ENCODE assay signal across 23 cellular contexts in genomic region chr6:108161724-108162282, GRCh38. TPM values are rescaled to one million over a fixed set of nuclear protein-coding genes. Genes with fewer than 3 reads are reported as not detected.
"Had no signal": no experiment of that assay in that cellular context is flagged by ENCODE, and none has a peak within 500 bp of the region (broad histone marks: within the 10 kb centered on the region; RNA-seq: fewer than 3 reads in every experiment).

No MANE protein-coding gene starts in this region.

- H3K36me3 ChIP-seq: SJSA1 had no signal

- H3K4me3 ChIP-seq: SJSA1, SK-N-MC had no signal

- FAIRE-seq: HTR-8/SVneo, RCC 7860 had no signal

- H3K4me2 ChIP-seq: KMS-11 had no signal

- H3K27ac ChIP-seq: HL-60, KMS-11, SJSA1, SK-N-MC had no signal

- H3K9me3 ChIP-seq: SJSA1 had no signal

- DNase-seq: Kasumi-1, MM.1S, NCI-H1092 treated with DMSO at 0.1 percent for 48 hours, NCI-H1436, NCI-H187, NCI-H2029, NCI-H2081 treated with DMSO at 0.1 percent for 48 hours, NCI-H2171, NCI-H226, NCI-H446, NCI-H510A, NCI-H524 treated with DMSO at 0.1 percent for 48 hours, NCI-H69, NCI-H774, Right ventricle myocardium superior, RPMI8226, SIG-M5 had no signal

- H3K9ac ChIP-seq: KMS-11 had no signal

RNA-seq across cellular contexts. Expression of gene NR2E1, which starts 4.0 kb away (rescaled TPM):
- total RNA-seq: Right ventricle myocardium superior had no signal
